Comparison of ENCODE assay signal across 8 cellular contexts in the genomic region with DNA sequence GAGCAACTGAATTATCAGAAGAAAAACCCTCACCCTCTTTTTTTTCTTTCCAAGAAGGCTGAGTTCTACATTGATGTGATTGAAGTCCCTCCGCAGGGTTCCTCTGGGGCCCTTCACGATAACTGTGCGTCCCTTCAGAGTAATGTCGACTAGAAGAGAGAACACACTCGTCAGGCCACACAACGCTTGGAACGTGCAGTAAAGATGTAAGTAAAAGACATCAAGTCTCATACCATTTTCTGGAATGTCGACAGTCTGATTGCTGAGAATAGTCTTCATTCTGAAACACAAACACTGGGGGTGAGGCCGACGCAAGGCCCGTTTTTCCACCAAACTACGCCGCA. TPM values are rescaled to one million over a fixed set of nuclear protein-coding genes. Genes with fewer than 3 reads are reported as not detected.
DNase-seq lines count a peak whose midpoint lies in the region; ATAC-seq and TF ChIP-seq lines count a peak whose summit lies in the region.
"Not testable (repeated sequence)": the region's sequence is repeated elsewhere in the genome, so short reads cannot be mapped to it uniquely, and the experiment has no call there.

No MANE protein-coding gene starts in this region.

- peak overlapping the region; percentile 81 to 88 for H3K4me3 ChIP-seq in DND-41 (ENCODE audit: low read depth in 1 of 2, low read length in 2 of 2)
- H3K4me3 ChIP-seq in adrenal gland: peak overlapping the region; percentile 30 to 84 (median 74)
- H3K4me3 ChIP-seq in neutrophil (ENCODE audit: low read depth in 1 of 2, low read length in 1 of 2): peak overlapping the region; percentile 97
- H3K4me3 ChIP-seq in thymus (ENCODE audit: low read length): peak overlapping the region; percentile 97

- H3K4me1 ChIP-seq in DND-41 (ENCODE audit: insufficient read depth, low read length) (peaks cover 42% of the 10 kb centered on the region), adrenal gland (replicated peaks in 1 of 2) (peaks cover 21 to 29% of the 10 kb centered on the region in 2 donors), neutrophil (ENCODE audit: control insufficient read depth in 1 of 2, insufficient read depth in 1 of 2, low read depth in 1 of 2, low read length in 1 of 2) (peaks cover 25 to 28% of the 10 kb centered on the region in 2 experiments)
- not testable (repeated sequence) for H3K4me1 ChIP-seq in thymus (ENCODE audit: control insufficient read depth, insufficient read depth, low read length)

- H3K9ac ChIP-seq in DND-41 (ENCODE audit: low read depth, low read length): peak overlapping the region; percentile 88

- not testable (repeated sequence) for H3K9me3 ChIP-seq in DND-41 (ENCODE audit: insufficient read depth, low read length, severe bottlenecking); adrenal gland (replicated peaks in 1 of 3); neutrophil; thymus (ENCODE audit: control insufficient read depth)

- peak overlapping the region; percentile 80 for H3K4me2 ChIP-seq in DND-41 (ENCODE audit: insufficient read depth, low read length)

- H3K27me3 ChIP-seq in DND-41 (ENCODE audit: insufficient read depth, low read length, poor library complexity); adrenal gland; layer of hippocampus (ENCODE audit: control insufficient read depth, insufficient read depth, low read length); neutrophil; thymus (ENCODE audit: control insufficient read depth, insufficient read depth): not testable (repeated sequence)

- H3K36me3 ChIP-seq in DND-41 (ENCODE audit: insufficient read depth, low read length) (peaks cover 61% of the 10 kb centered on the region), adrenal gland (replicated peaks in 1 of 2) (peaks cover 0 to 48% of the 10 kb centered on the region in 2 donors), neutrophil (peaks cover 47% of the 10 kb centered on the region), thymus (ENCODE audit: control insufficient read depth, insufficient read depth) (peaks cover 18% of the 10 kb centered on the region)

- peaks cover 54% of the 10 kb centered on the region for H3K79me2 ChIP-seq in DND-41 (ENCODE audit: insufficient read depth, low read length)

- ATAC-seq in DND-41 (ENCODE audit: insufficient read depth, low read depth): not testable (repeated sequence)
- ATAC-seq in HG03460 (IDR thresholded peaks at IDR 0.05; ENCODE audit: unreplicated experiment) (peak; percentile 4), SK-N-SH treated with all-trans-retinoic acid at 6 μM for 48 hours (peak; percentile 1; the same call in 2 of the 3 replicates)

- 0 to 2% (median 0%) methylated on average over 11 to 13 of the region's 13 CpGs for WGBS in adrenal gland, 4 donors
- WGBS in thymus: 2% methylated on average over 13 of the region's 13 CpGs

- peaks cover 45% of the 10 kb centered on the region for H4K20me1 ChIP-seq in DND-41 (ENCODE audit: insufficient read depth, low read length)

- not testable (repeated sequence) for TF ChIP-seq POLR2A in adrenal gland (IDR thresholded peaks at IDR 0.05)

- DNase-seq in DND-41; adrenal gland; epithelial cell of prostate (ENCODE audit: low read depth, low spot score): not testable (repeated sequence)

- H2AFZ ChIP-seq in DND-41 (ENCODE audit: low read depth, low read length): peak overlapping the region; percentile 88

- H3K27ac ChIP-seq in DND-41 (ENCODE audit: low read length) (peak overlapping the region; percentile 88), adrenal gland (peak overlapping the region; percentile 77 to 97 (median 93)), epithelial cell of prostate (peak overlapping the region; percentile 88), layer of hippocampus (ENCODE audit: low read depth, low read length) (peak overlapping the region; percentile 76), neutrophil (peak overlapping the region; percentile 94), thymus (ENCODE audit: low read depth) (peak overlapping the region; percentile 97)

- intact Hi-C loops in adrenal gland (cut with DNase I): not testable (repeated sequence)

- not testable (repeated sequence) for TF ChIP-seq CTCF in DND-41 (IDR thresholded peaks at IDR 0.05; ENCODE audit: borderline replicate concordance, extremely low read depth, low read length, poor library complexity, severe bottlenecking); adrenal gland (IDR thresholded peaks at IDR 0.05); neutrophil (IDR thresholded peaks at IDR 0.05)

RNA-seq across cellular contexts. Expression of gene RPL9, which starts 0.6 kb away (rescaled TPM):
- 1,000 to 10,000 TPM in 7 of 8 donors, 100 to 1,000 TPM in 1; 951 to 3,860 (median 1,477) TPM for total RNA-seq in adrenal gland
- polyA plus RNA-seq in adrenal gland (1,000 to 10,000 TPM; 1,235 to 1,944 (median 1,931) TPM), thymus (3,607 TPM)

RNA-seq across cellular contexts. Expression of gene LIAS, which starts 0.7 kb away (rescaled TPM):
- total RNA-seq in adrenal gland: 10 to 100 TPM in 7 of 8 donors, 1 to 10 TPM in 1; 7.0 to 23.7 (median 16.9) TPM
- polyA plus RNA-seq in adrenal gland: 10 to 100 TPM; 17.1 to 29.6 (median 18.4) TPM
- polyA plus RNA-seq in thymus: 29.1 TPM

RNA-seq across cellular contexts. Expression of gene KLB, which starts 51.4 kb away (rescaled TPM):
- under 1 TPM in 6 of 8 donors, not detected in 2; under 0.01 to 0.30 (median 0.11) TPM for total RNA-seq in adrenal gland
- polyA plus RNA-seq in adrenal gland (1 to 10 TPM in 1 of 3 donors, under 1 TPM in 2; under 0.01 to 1.1 (median 0.16) TPM), thymus (0.14 TPM)
